ENCODE assay signal across 14 cellular contexts in genomic region chr17:19311421-19312215, GRCh38. TPM values are rescaled to one million over a fixed set of nuclear protein-coding genes. Genes with fewer than 3 reads are reported as not detected.
DNase-seq lines count a peak whose midpoint lies in the region; ATAC-seq and TF ChIP-seq lines count a peak whose summit lies in the region.
"Had no signal": no experiment of that assay in that cellular context is flagged by ENCODE, and none has a peak within 500 bp of the region (broad histone marks: within the 10 kb centered on the region; RNA-seq: fewer than 3 reads in every experiment).

No MANE protein-coding gene starts in this region.

- H3K4me2 ChIP-seq in mesendoderm (ENCODE audit: low read length) = no peak overlapping the region
- H3K4me2 ChIP-seq: A549 had no signal

- H4K5ac ChIP-seq in mesendoderm (ENCODE audit: low read length) = no peak overlapping the region

- H3K27me3 Mint-ChIP-seq in activated CD8-positive, alpha-beta memory T cell treated with anti-CD3 and anti-CD28 coated beads, Interleukin-2, amount 10 ng/mL, durations not matched to agents 7 days and 5 days = peaks cover 5% of the 10 kb centered on the region
- peaks cover 26% of the 10 kb centered on the region for H3K27me3 Mint-ChIP-seq in activated CD4-positive, alpha-beta memory T cell treated with anti-CD3 and anti-CD28 coated beads for 36 hours

- H3K36me3 ChIP-seq in upper lobe of left lung = peaks cover 0 to 32% (median 10%) of the 10 kb centered on the region in 4 donors
- H3K36me3 ChIP-seq in mesendoderm (ENCODE audit: control insufficient read depth, insufficient read depth, low read length) = peaks cover 7% of the 10 kb centered on the region

- H3K9ac ChIP-seq in mesendoderm (ENCODE audit: low read length) = no peak overlapping the region

- H3K27ac Mint-ChIP-seq in activated CD8-positive, alpha-beta memory T cell treated with anti-CD3 and anti-CD28 coated beads, Interleukin-2, amount 10 ng/mL, durations not matched to agents 7 days and 5 days = peak overlapping the region; percentile 22
- no peak overlapping the region for H3K27ac Mint-ChIP-seq in activated CD4-positive, alpha-beta memory T cell treated with anti-CD3 and anti-CD28 coated beads for 36 hours

- no peak for DNase-seq in activated CD8-positive, alpha-beta memory T cell treated with anti-CD3 and anti-CD28 coated beads, Interleukin-2, amount 10 ng/mL, durations not matched to agents 7 days and 5 days
- DNase-seq in activated CD8-positive, alpha-beta memory T cell treated with anti-CD3 and anti-CD28 coated beads for 24 hours = no peak
- DNase-seq in cardiac fibroblast (ENCODE audit: low read depth in 2 of 2) (peak; percentile 56 to 87), upper lobe of left lung (no peak), HuH-7.5 (ENCODE audit: low spot score) (no peak), mesendoderm (no peak)
- DNase-seq in activated CD4-positive, alpha-beta memory T cell treated with anti-CD3 and anti-CD28 coated beads for 36 hours = no peak
- DNase-seq: activated T-cell treated with anti-CD3 and anti-CD28 coated beads for 4 hours, DMS153, H9, NCI-H1105 treated with DMSO at 0.1 percent for 48 hours, NCI-H82 had no signal

- H3K79me2 ChIP-seq in mesendoderm (ENCODE audit: control insufficient read depth, insufficient read depth, low read length) = no peaks in the 10 kb centered on the region

- H3K9me3 Mint-ChIP-seq in activated CD8-positive, alpha-beta memory T cell treated with anti-CD3 and anti-CD28 coated beads, Interleukin-2, amount 10 ng/mL, durations not matched to agents 7 days and 5 days (ENCODE audit: low read depth) = no peaks in the 10 kb centered on the region
- no peaks in the 10 kb centered on the region for H3K9me3 Mint-ChIP-seq in activated CD4-positive, alpha-beta memory T cell treated with anti-CD3 and anti-CD28 coated beads for 36 hours
- H3K9me3 Mint-ChIP-seq: H9 had no signal

- peak; percentile 67 for ATAC-seq in activated CD8-positive, alpha-beta memory T cell treated with anti-CD3 and anti-CD28 coated beads, Interleukin-2, amount 10 ng/mL, durations not matched to agents 7 days and 5 days
- peak in 1 of 2 donors; percentile 60 for ATAC-seq in upper lobe of left lung (ENCODE audit: low FRiP score in 2 of 2)
- ATAC-seq: A549 had no signal

- TF ChIP-seq CTCF in cardiac fibroblast (IDR thresholded peaks at IDR 0.05; ENCODE audit: low read depth, low read length) = no peak
- no peak for TF ChIP-seq CTCF in upper lobe of left lung (IDR thresholded peaks at IDR 0.05)

- H3K23ac ChIP-seq in mesendoderm (ENCODE audit: low read length) = no peak overlapping the region

- H2AK5ac ChIP-seq in mesendoderm (ENCODE audit: low read length) = no peak overlapping the region

- peak overlapping the region; percentile 64 for H3K27ac ChIP-seq in layer of hippocampus (ENCODE audit: low read depth, low read length)
- H3K27ac ChIP-seq in upper lobe of left lung = peak overlapping the region; percentile 64 to 86 (median 72)
- H3K27ac ChIP-seq in mesendoderm (ENCODE audit: low read depth, low read length) = no peak overlapping the region
- H3K27ac ChIP-seq: A549 had no signal

- peaks cover 8 to 60% (median 32%) of the 10 kb centered on the region in 4 donors for H3K4me1 ChIP-seq in upper lobe of left lung
- H3K4me1 ChIP-seq in mesendoderm (ENCODE audit: control insufficient read depth, low read depth, low read length) = no peaks in the 10 kb centered on the region
- H3K4me1 ChIP-seq: A549 had no signal

- TF ChIP-seq EP300 in upper lobe of left lung (IDR thresholded peaks at IDR 0.05) = peak in 2 of 4 donors; percentile 42 to 67

- H2BK120ac ChIP-seq in mesendoderm (ENCODE audit: low read depth, low read length) = no peak overlapping the region

- no peaks in the 10 kb centered on the region for H3K36me3 Mint-ChIP-seq in activated CD8-positive, alpha-beta memory T cell treated with anti-CD3 and anti-CD28 coated beads, Interleukin-2, amount 10 ng/mL, durations not matched to agents 7 days and 5 days
- H3K36me3 Mint-ChIP-seq in activated CD4-positive, alpha-beta memory T cell treated with anti-CD3 and anti-CD28 coated beads for 36 hours = peaks cover 10% of the 10 kb centered on the region

- no peak for TF ChIP-seq POLR2A in upper lobe of left lung (IDR thresholded peaks at IDR 0.05)

- no peak overlapping the region for H3K4me3 Mint-ChIP-seq in activated CD8-positive, alpha-beta memory T cell treated with anti-CD3 and anti-CD28 coated beads, Interleukin-2, amount 10 ng/mL, durations not matched to agents 7 days and 5 days
- no peak overlapping the region for H3K4me3 Mint-ChIP-seq in activated CD4-positive, alpha-beta memory T cell treated with anti-CD3 and anti-CD28 coated beads for 36 hours
- H3K4me3 Mint-ChIP-seq: H9 had no signal

- no peak overlapping the region for H3K4ac ChIP-seq in mesendoderm (ENCODE audit: low read depth, low read length)

- no peak overlapping the region for H3K56ac ChIP-seq in mesendoderm (ENCODE audit: low read length)

- H2BK5ac ChIP-seq in mesendoderm (ENCODE audit: low read length) = no peak overlapping the region

- peaks cover 16% of the 10 kb centered on the region for H3K4me1 Mint-ChIP-seq in activated CD8-positive, alpha-beta memory T cell treated with anti-CD3 and anti-CD28 coated beads, Interleukin-2, amount 10 ng/mL, durations not matched to agents 7 days and 5 days
- H3K4me1 Mint-ChIP-seq in activated CD4-positive, alpha-beta memory T cell treated with anti-CD3 and anti-CD28 coated beads for 36 hours (ENCODE audit: low read depth) = peaks cover 8% of the 10 kb centered on the region

- H2BK15ac ChIP-seq in mesendoderm (replicated peaks; ENCODE audit: low read depth) = no peak overlapping the region

- H3K9me3 ChIP-seq in upper lobe of left lung = no peaks in the 10 kb centered on the region
- H3K9me3 ChIP-seq: A549 had no signal

- intact Hi-C loops in activated CD4-positive, alpha-beta memory T cell treated with anti-CD3 and anti-CD28 coated beads for 36 hours (cut with micrococcal nuclease) = no loop called here

- WGBS in upper lobe of left lung, 2 donors = 55 to 72% methylated on average over 6 of the region's 6 CpGs
- no CpG with 5 or more reads among the region's 6 CpGs for WGBS in mesendoderm (ENCODE audit: extremely low coverage, insufficient coverage, low lambda C conversion rate)

- H3K18ac ChIP-seq in mesendoderm (ENCODE audit: low read length) = no peak overlapping the region

- POLR2A ChIA-PET in activated CD4-positive, alpha-beta memory T cell treated with anti-CD3 and anti-CD28 coated beads for 36 hours (lab: Charles Lee) = no interaction called here

- no peaks in the 10 kb centered on the region for H3K27me3 ChIP-seq in layer of hippocampus (ENCODE audit: control insufficient read depth, insufficient read depth, low read length)
- H3K27me3 ChIP-seq in upper lobe of left lung = no peaks in the 10 kb centered on the region
- no peaks in the 10 kb centered on the region for H3K27me3 ChIP-seq in mesendoderm (ENCODE audit: insufficient read depth, low read length, poor library complexity)

- no peak overlapping the region for H4K8ac ChIP-seq in mesendoderm (ENCODE audit: low read depth, low read length)

- peaks cover 1% of the 10 kb centered on the region for H3K79me1 ChIP-seq in mesendoderm (ENCODE audit: low read length)

- CTCF ChIA-PET in activated CD8-positive, alpha-beta memory T cell treated with anti-CD3 and anti-CD28 coated beads, Interleukin-2, amount 10 ng/mL, durations not matched to agents 7 days and 5 days (lab: Charles Lee) = no interaction called here
- CTCF ChIA-PET in activated CD4-positive, alpha-beta memory T cell treated with anti-CD3 and anti-CD28 coated beads for 36 hours (lab: Charles Lee) = interaction anchor here (1.3 kb wide), 1 partner anchor 10 kb away, joined by 3 read pairs; no protein-coding TSS in a partner anchor

- H3K4me3 ChIP-seq in cardiac fibroblast (replicated peaks in 1 of 2; ENCODE audit: low read depth in 2 of 2, low read length in 2 of 2) (no peak overlapping the region), upper lobe of left lung (no peak overlapping the region), mesendoderm (ENCODE audit: low read length) (no peak overlapping the region)
- H3K4me3 ChIP-seq: A549 had no signal

RNA-seq across cellular contexts. Expression of gene B9D1, which starts 50.9 kb away (rescaled TPM):
- 1 to 10 TPM; 1.1 to 2.6 TPM for total RNA-seq in activated CD8-positive, alpha-beta memory T cell treated with anti-CD3 and anti-CD28 coated beads, Interleukin-2, amount 10 ng/mL, durations not matched to agents 7 days and 5 days
- 10 to 100 TPM; 11.7 to 52.4 (median 17.5) TPM for total RNA-seq in upper lobe of left lung
- total RNA-seq in activated CD4-positive, alpha-beta memory T cell treated with anti-CD3 and anti-CD28 coated beads for 36 hours = 1 to 10 TPM; 7.2 to 7.6 TPM
- 30.4 TPM for polyA plus RNA-seq in mesendoderm (2013, experiment 1 of 2)
- 29.6 TPM for polyA plus RNA-seq in mesendoderm (2013, experiment 2 of 2)

Comparison
In these comparisons a context has a peak if more than half of its experiments do, and no peak if none do; other contexts are left out.
1. DNase-seq: peak in cardiac fibroblast (2 of 2); none in activated CD8-positive, alpha-beta memory T cell treated with anti-CD3 and anti-CD28 coated beads, Interleukin-2, amount 10 ng/mL, durations not matched to agents 7 days and 5 days (single experiment), activated CD8-positive, alpha-beta memory T cell treated with anti-CD3 and anti-CD28 coated beads for 24 hours (single experiment), upper lobe of left lung (0 of 2), HuH-7.5 (single experiment), activated CD4-positive, alpha-beta memory T cell treated with anti-CD3 and anti-CD28 coated beads for 36 hours (single experiment) and mesendoderm (single experiment).